8 cellular contexts compared by ENCODE assay signal in genomic region chr13:100392709-100393630, GRCh38.
DNase-seq lines count a peak whose midpoint lies in the region; ATAC-seq and TF ChIP-seq lines count a peak whose summit lies in the region.

No MANE protein-coding gene starts in this region.

- H3K4me3 ChIP-seq in adipocyte (ENCODE audit: low read length) (peak overlapping the region; percentile 71), dorsolateral prefrontal cortex (no peak overlapping the region)

- intact Hi-C loops in dorsolateral prefrontal cortex (cut with DNase I) = no loop called here

- H3K27me3 ChIP-seq in adipocyte (replicated peaks; ENCODE audit: control insufficient read depth, insufficient read depth, low read length) = no peaks in the 10 kb centered on the region
- H3K27me3 ChIP-seq in dorsolateral prefrontal cortex = no peaks in the 10 kb centered on the region

- no peak for TF ChIP-seq CTCF in dorsolateral prefrontal cortex (IDR thresholded peaks at IDR 0.05 in 54 of 56, conservative IDR thresholded peaks at IDR 0.05 in 2 of 56; ENCODE audit: low read depth in 1 of 56, partially characterized antibody in 56 of 56)

- H3K9me3 ChIP-seq in adipocyte (ENCODE audit: control insufficient read depth, low read length) = no peaks in the 10 kb centered on the region

- peak overlapping the region in 24 of 59 donors; percentile 1 to 73 (median 38) for H3K27ac ChIP-seq in dorsolateral prefrontal cortex

- ATAC-seq in HG03095 (IDR thresholded peaks at IDR 0.05; ENCODE audit: unreplicated experiment) = peak; percentile 54

- peak; percentile 98 for DNase-seq in GM04503 (ENCODE audit: low read depth)
- DNase-seq in SIG-M5 treated with dmso at 0.1 percent for 504 hours (lab: John Stamatoyannopoulos, UW; ENCODE audit: unreplicated experiment) = peak; percentile 97
- peak; percentile 99 for DNase-seq in adipocyte (ENCODE audit: low read depth)
- DNase-seq in iPS DF 19.7 (ENCODE audit: low read depth, low spot score) = peak; percentile 86
- DNase-seq in stimulated activated CD4-positive, alpha-beta T cell treated with anti-CD3 and anti-CD28 coated beads, Interleukin-15, amount 100 ng/mL, for 48 hours (ENCODE audit: low read depth in 2 of 2) = peak; percentile 52 to 63
- no peak for DNase-seq in dorsolateral prefrontal cortex
- DNase-seq in COR-L47 (lab: John Stamatoyannopoulos, UW) = no peak

- H3K4me1 ChIP-seq in adipocyte (ENCODE audit: control insufficient read depth, insufficient read depth, low read length) = peaks cover 31% of the 10 kb centered on the region

- H3K36me3 ChIP-seq in adipocyte (ENCODE audit: control insufficient read depth, insufficient read depth, low read length, severe bottlenecking) = no peaks in the 10 kb centered on the region

- H3K9ac ChIP-seq in adipocyte (ENCODE audit: low read length) = peak overlapping the region; percentile 28

Comparison
In these comparisons a context has a peak if more than half of its experiments do, and no peak if none do; other contexts are left out.
1. DNase-seq: peak in GM04503 (single experiment), SIG-M5 treated with dmso at 0.1 percent for 504 hours (single experiment), adipocyte (single experiment), iPS DF 19.7 (single experiment) and stimulated activated CD4-positive, alpha-beta T cell treated with anti-CD3 and anti-CD28 coated beads, Interleukin-15, amount 100 ng/mL, for 48 hours (2 of 2); none in dorsolateral prefrontal cortex (0 of 10) and COR-L47 (single experiment).